9 cellular contexts compared by ENCODE assay signal in genomic region chr12:48978291-48978740, GRCh38. TPM values are rescaled to one million over a fixed set of nuclear protein-coding genes. Genes with fewer than 3 reads are reported as not detected.
A peak's percentile ranks its signal among the peaks of the same experiment; 100 is the strongest.
DNase-seq lines count a peak whose midpoint lies in the region; ATAC-seq, FAIRE-seq and TF ChIP-seq lines count a peak whose summit lies in the region.
"Had no signal": no experiment of that assay in that cellular context is flagged by ENCODE, and none has a peak within 500 bp of the region (broad histone marks: within the 10 kb centered on the region; RNA-seq: fewer than 3 reads in every experiment).

Gene WNT1, plus strand, starts transcription at chr12:48978322. Its CDS starts 329 bp downstream, at chr12:48978651.

- peak within 1 kb of the TSS; percentile 70 for H3K4me2 ChIP-seq in HepG2 (ENCODE audit: low read depth, low read length)

- peaks cover 89% of the 10 kb centered on the region for H3K27me3 Mint-ChIP-seq in activated CD4-positive, alpha-beta memory T cell treated with anti-CD3 and anti-CD28 coated beads, Interleukin-2, amount 10 ng/mL, durations not matched to agents 7 days and 5 days

- DNase-seq in heart left ventricle (peak in 1 of 5 donors; percentile 61), right atrium auricular region (ENCODE audit: low spot score) (no peak), HepG2 (ENCODE audit: low spot score) (no peak), GM19239 (ENCODE audit: insufficient read length, low spot score) (no peak), GM13977 (ENCODE audit: low spot score) (no peak), NCI-H2171 treated with DMSO at 0.1 percent for 48 hours (lab: John Stamatoyannopoulos, UW) (no peak)
- no peak for DNase-seq in activated CD4-positive, alpha-beta memory T cell treated with anti-CD3 and anti-CD28 coated beads, Interleukin-2, amount 10 ng/mL, durations not matched to agents 7 days and 5 days

- 1 to 2% (median 1%) methylated on average over 33 to 45 of the region's 45 CpGs; no CpG with 5 or more reads in 1 of the 4 donors for WGBS in heart left ventricle, 4 donors
- WGBS in HepG2 (ENCODE audit: low lambda C conversion rate), result 4% methylated on average over 5 of the region's 45 CpGs
- WGBS in urinary bladder, result 1% methylated on average over 45 of the region's 45 CpGs

- peaks cover 55% of the 10 kb centered on the region for H3K4me1 Mint-ChIP-seq in activated CD4-positive, alpha-beta memory T cell treated with anti-CD3 and anti-CD28 coated beads, Interleukin-2, amount 10 ng/mL, durations not matched to agents 7 days and 5 days

- in situ Hi-C loops in HepG2 (cut with HindIII; ENCODE audit: extremely low pct_ligation_motif_present, low pct_unique_long_range_greater_than_20kb) (no loop called here), GM13977 (cut with MboI; ENCODE audit: low pct_unique_long_range_greater_than_20kb, low sequenced_read_pairs, unreplicated experiment) (no loop called here)

- H3K4me3 ChIP-seq in heart left ventricle (peak within 1 kb of the TSS; percentile 7 to 54 (median 39)), right atrium auricular region (peak within 1 kb of the TSS in 1 of 2 donors; percentile 45), HepG2 (replicated peaks in 1 of 3; ENCODE audit: insufficient read depth in 1 of 3, low read depth in 2 of 3, low read length in 3 of 3) (peak within 1 kb of the TSS; percentile 4 to 69 (median 30)), urinary bladder (ENCODE audit: low read depth, low read length) (peak within 1 kb of the TSS; percentile 24)
- H3K4me3 ChIP-seq: SJSA1 had no signal

- intact Hi-C loops in heart left ventricle (cut with DNase I), result no loop called here
- intact Hi-C loops in HepG2 (cut with micrococcal nuclease; ENCODE audit: unreplicated experiment), result no loop called here

- FAIRE-seq in HepG2 (lab: Jason Lieb, UNC) (no peak), GM19239 (lab: Jason Lieb, UNC) (no peak)

- no peak within 1 kb of the TSS for H3K27ac ChIP-seq in heart left ventricle
- H3K27ac ChIP-seq in right atrium auricular region, result no peak within 1 kb of the TSS
- no peak within 1 kb of the TSS for H3K27ac ChIP-seq in HepG2 (ENCODE audit: extremely low read length, insufficient read depth, low read length)
- H3K27ac ChIP-seq in urinary bladder (ENCODE audit: low read depth), result no peak within 1 kb of the TSS
- H3K27ac ChIP-seq: SJSA1 had no signal

- H3K9me3 ChIP-seq in heart left ventricle (no peaks in the 10 kb centered on the region), right atrium auricular region (no peaks in the 10 kb centered on the region), HepG2 (ENCODE audit: low read length) (no peaks in the 10 kb centered on the region)

- no TSS peak for BruUV-seq in HepG2 (replicated peaks; lab: Mats Ljungman, UMichigan)

- TF ChIP-seq CTCF in heart left ventricle (IDR thresholded peaks at IDR 0.05) (peak in 9 of 12 donors; percentile 2 to 41 (median 6)), right atrium auricular region (IDR thresholded peaks at IDR 0.05) (peak in 1 of 2 donors; percentile 51), HepG2 (CRISPR knock-in tag; IDR thresholded peaks at IDR 0.05) (no peak), GM13977 (IDR thresholded peaks at IDR 0.05; ENCODE audit: extremely low read depth, insufficient read depth, missing control alignments) (no peak)

- TF ChIP-seq RAD21 in HepG2 (CRISPR knock-in tag; IDR thresholded peaks at IDR 0.05), result no peak

- POLR2A ChIA-PET in activated CD4-positive, alpha-beta memory T cell treated with anti-CD3 and anti-CD28 coated beads, Interleukin-2, amount 10 ng/mL, durations not matched to agents 7 days and 5 days (lab: Charles Lee), result interaction anchor here (0.6 to 2.9 kb wide), 9 partner anchors 9 to 126 kb away, joined by 3 to 14 read pairs (median 3); partner anchors contain the start of genes DDN and DDX23
- POLR2A ChIA-PET in HepG2 (lab: Yijun Ruan, JAX), result no interaction called here

- H3K27me3 ChIP-seq in heart left ventricle, result peaks cover 48 to 96% (median 89%) of the 10 kb centered on the region in 9 donors
- H3K27me3 ChIP-seq in right atrium auricular region, result peaks cover 7 to 40% of the 10 kb centered on the region in 2 donors
- H3K27me3 ChIP-seq in HepG2 (ENCODE audit: control insufficient read depth in 1 of 2, insufficient read depth in 2 of 2, low read length in 2 of 2), result peaks cover 27 to 75% of the 10 kb centered on the region in 2 experiments

- H3K9me3 Mint-ChIP-seq in activated CD4-positive, alpha-beta memory T cell treated with anti-CD3 and anti-CD28 coated beads, Interleukin-2, amount 10 ng/mL, durations not matched to agents 7 days and 5 days, result no peaks in the 10 kb centered on the region

- H3K4me1 ChIP-seq in heart left ventricle, result peaks cover 7 to 56% (median 39%) of the 10 kb centered on the region in 12 donors
- peaks cover 0 to 47% of the 10 kb centered on the region in 2 donors for H3K4me1 ChIP-seq in right atrium auricular region
- peaks cover 58% of the 10 kb centered on the region for H3K4me1 ChIP-seq in HepG2 (ENCODE audit: insufficient read depth, low read length)
- no peaks in the 10 kb centered on the region for H3K4me1 ChIP-seq in urinary bladder (ENCODE audit: insufficient read depth)

- H4K20me1 ChIP-seq in HepG2 (ENCODE audit: insufficient read depth, low read length), result peaks cover 4% of the 10 kb centered on the region; the same call in 1 of the 2 replicates

- no peaks in the 10 kb centered on the region for H3K79me2 ChIP-seq in HepG2 (ENCODE audit: insufficient read depth, low read length)

- no peak within 1 kb of the TSS for H3K27ac Mint-ChIP-seq in activated CD4-positive, alpha-beta memory T cell treated with anti-CD3 and anti-CD28 coated beads, Interleukin-2, amount 10 ng/mL, durations not matched to agents 7 days and 5 days

- peak within 1 kb of the TSS; percentile 77 for H3K4me3 Mint-ChIP-seq in activated CD4-positive, alpha-beta memory T cell treated with anti-CD3 and anti-CD28 coated beads, Interleukin-2, amount 10 ng/mL, durations not matched to agents 7 days and 5 days

- no peak within 1 kb of the TSS for H3K9ac ChIP-seq in HepG2 (ENCODE audit: insufficient read depth, low read depth, low read length)

- H2AFZ ChIP-seq in HepG2 (ENCODE audit: low read length), result no peak within 1 kb of the TSS

- no peak for TF ChIP-seq POLR2A in heart left ventricle (IDR thresholded peaks at IDR 0.05)
- TF ChIP-seq POLR2A in HepG2 (IDR thresholded peaks at IDR 0.05; ENCODE audit: insufficient read depth in 1 of 2, low read depth in 2 of 2, low read length in 2 of 2), result no peak

- peaks cover 5% of the 10 kb centered on the region for H3K36me3 Mint-ChIP-seq in activated CD4-positive, alpha-beta memory T cell treated with anti-CD3 and anti-CD28 coated beads, Interleukin-2, amount 10 ng/mL, durations not matched to agents 7 days and 5 days (ENCODE audit: low read depth)

- CTCF ChIA-PET in activated CD4-positive, alpha-beta memory T cell treated with anti-CD3 and anti-CD28 coated beads, Interleukin-2, amount 10 ng/mL, durations not matched to agents 7 days and 5 days (lab: Charles Lee), result interaction anchor here (0.6 to 6.1 kb wide), 22 partner anchors 8 to 296 kb away, joined by 3 to 55 read pairs (median 4); partner anchors contain the start of genes ARF3, DDX23, KANSL2 and RHEBL1
- CTCF ChIA-PET in HepG2 (lab: Yijun Ruan, JAX; ENCODE audit: low intra/inter-chr PET ratio, low total read pairs), result interaction anchor here (1.2 kb wide), 1 partner anchor 18 kb away, joined by 4 read pairs; no protein-coding TSS in a partner anchor

- TF ChIP-seq EP300 in HepG2 (IDR thresholded peaks at IDR 0.05; ENCODE audit: low read depth in 2 of 2, low read length in 2 of 2), result no peak
- no peak for TF ChIP-seq EP300 in HepG2 (CRISPR knock-in tag; IDR thresholded peaks at IDR 0.05; ENCODE audit: borderline replicate concordance)

- peak in 2 of 4 donors; percentile 10 to 18 for ATAC-seq in heart left ventricle
- peak; percentile 11 for ATAC-seq in HepG2

- H3K36me3 ChIP-seq in heart left ventricle (no peaks in the 10 kb centered on the region), right atrium auricular region (no peaks in the 10 kb centered on the region), HepG2 (replicated peaks in 1 of 2; ENCODE audit: control insufficient read depth in 1 of 2, insufficient read depth in 2 of 2, low read length in 2 of 2) (no peaks in the 10 kb centered on the region), urinary bladder (ENCODE audit: insufficient read depth) (no peaks in the 10 kb centered on the region)
- H3K36me3 ChIP-seq: SJSA1 had no signal

RNA-seq across cellular contexts. Expression of gene WNT1, which starts in this region (rescaled TPM):
- total RNA-seq in heart left ventricle (under 1 TPM in 1 of 9 donors, not detected in 8; 0.29 TPM), right atrium auricular region (not detected), HepG2 (2016; rRNA removed; fragmentation: Illumina TruSeq; extraction: Trizol) (not detected in 2 replicates), urinary bladder (not detected)
- polyA plus RNA-seq in heart left ventricle (not detected), HepG2 (2011; rRNA removed) (not detected in 2 replicates), urinary bladder (not detected)
- under 1 TPM; 0.33 to 0.73 TPM for total RNA-seq in activated CD4-positive, alpha-beta memory T cell treated with anti-CD3 and anti-CD28 coated beads, Interleukin-2, amount 10 ng/mL, durations not matched to agents 7 days and 5 days
- total RNA-seq in HepG2 (2016; cell fraction: cytosol; rRNA removed; fragmentation: Illumina TruSeq; extraction: Trizol; ENCODE audit: low read depth), result not detected in 2 replicates
- not detected in 2 replicates for total RNA-seq in HepG2 (2016; cell fraction: insoluble cytoplasmic fraction; rRNA removed; fragmentation: Illumina TruSeq; extraction: Trizol)
- total RNA-seq in HepG2 (2016; cell fraction: membrane; rRNA removed; fragmentation: Illumina TruSeq; extraction: Trizol), result not detected in 2 replicates
- total RNA-seq in HepG2 (2016; cell fraction: nucleus; rRNA removed; fragmentation: Illumina TruSeq; extraction: Trizol), result not detected in 2 replicates
- polyA plus RNA-seq in HepG2 (2011; cell fraction: cytosol; rRNA removed), result not detected in 2 replicates
- polyA plus RNA-seq in HepG2 (2011; cell fraction: nucleus; rRNA removed), result not detected in 2 replicates
- not detected in 2 replicates for polyA plus RNA-seq in HepG2 (2012)
- not detected in 2 replicates for polyA plus RNA-seq in HepG2 (2016; cell fraction: cytosol; fragmentation: Illumina TruSeq; extraction: Trizol; ENCODE audit: low read depth)
- polyA plus RNA-seq in HepG2 (2016; cell fraction: insoluble cytoplasmic fraction; fragmentation: Illumina TruSeq; extraction: Trizol; ENCODE audit: low read depth), result not detected in 2 replicates
- polyA plus RNA-seq in HepG2 (2016; cell fraction: membrane; fragmentation: Illumina TruSeq; extraction: Trizol; ENCODE audit: low read depth), result not detected in 2 replicates
- polyA plus RNA-seq in HepG2 (2016; cell fraction: nucleus; fragmentation: Illumina TruSeq; extraction: Trizol; ENCODE audit: insufficient read depth, low read depth), result not detected in 2 replicates
- not detected in 2 replicates for polyA minus RNA-seq in HepG2 (2011; rRNA and poly(A)+ RNA removed; ENCODE audit: low replicate concordance)
- not detected in 2 replicates for polyA minus RNA-seq in HepG2 (2011; cell fraction: cytosol; rRNA and poly(A)+ RNA removed)
- polyA minus RNA-seq in HepG2 (2011; cell fraction: nucleus; rRNA and poly(A)+ RNA removed), result not detected in 2 replicates
- total RNA-seq: SJSA1 had no signal

Comparison
In these comparisons a context has a peak if more than half of its experiments do, and no peak if none do; other contexts are left out.
1. Peak in ATAC-seq, H3K4me3 ChIP-seq and H3K4me2 ChIP-seq in HepG2; RNA of the gene not detected or under 1 TPM.
2. CTCF ChIP-seq: peak in heart left ventricle (9 of 12); none in HepG2 (single experiment) and GM13977 (single experiment).